8 cellular contexts compared by ENCODE assay signal in genomic region chr12:100573168-100573498, GRCh38. TPM values are rescaled to one million over a fixed set of nuclear protein-coding genes. Genes with fewer than 3 reads are reported as not detected.
DNase-seq lines count a peak whose midpoint lies in the region; ATAC-seq and TF ChIP-seq lines count a peak whose summit lies in the region.

No MANE protein-coding gene starts in this region.

- no peak overlapping the region for H3K27ac ChIP-seq in DOHH2 (ENCODE audit: low read depth, low read length)

- H3K4me2 ChIP-seq in DOHH2 (ENCODE audit: low read length) = peak overlapping the region; percentile 70

- peaks cover 35% of the 10 kb centered on the region for H3K27me3 Mint-ChIP-seq in T-helper 17 cell
- H3K27me3 Mint-ChIP-seq in progenitor cell of endocrine pancreas = peaks cover 16% of the 10 kb centered on the region

- H3K27ac Mint-ChIP-seq in T-helper 17 cell = no peak overlapping the region
- H3K27ac Mint-ChIP-seq in progenitor cell of endocrine pancreas = no peak overlapping the region

- no peaks in the 10 kb centered on the region for H3K9me2 ChIP-seq in DOHH2 (replicated peaks; ENCODE audit: control insufficient read depth, low read length)

- TF ChIP-seq CTCF in DOHH2 (IDR thresholded peaks at IDR 0.05; ENCODE audit: low read depth, low read length, poor library complexity, severe bottlenecking) (no peak), fibroblast of villous mesenchyme (IDR thresholded peaks at IDR 0.05; ENCODE audit: insufficient read depth, low read depth, low read length) (no peak), progenitor cell of endocrine pancreas (IDR thresholded peaks at IDR 0.05; ENCODE audit: unreplicated experiment) (no peak)

- H4K20me1 ChIP-seq in DOHH2 (ENCODE audit: control insufficient read depth, insufficient read depth, low read depth, low read length) = no peaks in the 10 kb centered on the region

- H3K36me3 ChIP-seq in DOHH2 (ENCODE audit: control insufficient read depth, low read length) = no peaks in the 10 kb centered on the region

- no peaks in the 10 kb centered on the region for H3K79me2 ChIP-seq in DOHH2 (ENCODE audit: control insufficient read depth, low read length)

- peak overlapping the region; percentile 95 for H3K4me3 Mint-ChIP-seq in T-helper 17 cell
- H3K4me3 Mint-ChIP-seq in progenitor cell of endocrine pancreas (ENCODE audit: low read depth) = peak overlapping the region; percentile 98

- peaks cover 16% of the 10 kb centered on the region for H3K4me1 ChIP-seq in DOHH2 (ENCODE audit: control insufficient read depth, low read length)

- H3K4me1 Mint-ChIP-seq in T-helper 17 cell (peaks cover 11% of the 10 kb centered on the region), progenitor cell of endocrine pancreas (ENCODE audit: low read depth) (peaks cover 17% of the 10 kb centered on the region)

- no peaks in the 10 kb centered on the region for H3F3A ChIP-seq in DOHH2 (ENCODE audit: control insufficient read depth, insufficient read depth)

- no peaks in the 10 kb centered on the region for H3K9me3 ChIP-seq in DOHH2 (ENCODE audit: control insufficient read depth, insufficient read depth, low read length)
- no peaks in the 10 kb centered on the region for H3K9me3 ChIP-seq in T-helper 17 cell (ENCODE audit: control insufficient read depth, low read length, poor library complexity, severe bottlenecking)

- no peaks in the 10 kb centered on the region for H3K27me3 ChIP-seq in DOHH2 (ENCODE audit: control insufficient read depth, low read length)

- peak overlapping the region; percentile 81 for H3K4me3 ChIP-seq in DOHH2 (ENCODE audit: low read length)
- peak overlapping the region; percentile 87 for H3K4me3 ChIP-seq in fibroblast of villous mesenchyme (ENCODE audit: low read depth, low read length)

- ATAC-seq in T-helper 17 cell = no peak
- no peak for ATAC-seq in GM19328 (IDR thresholded peaks at IDR 0.05; ENCODE audit: unreplicated experiment)
- ATAC-seq in HG03439 (IDR thresholded peaks at IDR 0.05; ENCODE audit: unreplicated experiment) = no peak

- H3K36me3 Mint-ChIP-seq in T-helper 17 cell (ENCODE audit: low read depth) (peaks cover 2% of the 10 kb centered on the region), progenitor cell of endocrine pancreas (ENCODE audit: insufficient read depth) (peaks cover 2% of the 10 kb centered on the region)

- DNase-seq in T-helper 17 cell (no peak), fibroblast of villous mesenchyme (ENCODE audit: low read depth) (no peak), progenitor cell of endocrine pancreas (ENCODE audit: low spot score, unreplicated experiment) (no peak), NCI-H2029 treated with DMSO at 0.1 percent for 48 hours (lab: John Stamatoyannopoulos, UW) (no peak), NCI-H1092 treated with DMSO at 0.1 percent for 48 hours (lab: John Stamatoyannopoulos, UW) (no peak)

- H3K9me3 Mint-ChIP-seq in progenitor cell of endocrine pancreas (ENCODE audit: low read depth) = no peaks in the 10 kb centered on the region

RNA-seq across cellular contexts. Expression of gene GAS2L3, which starts 0.4 kb away (rescaled TPM):
- total RNA-seq in T-helper 17 cell (under 1 TPM; 0.44 to 0.47 TPM), fibroblast of villous mesenchyme (24.5 and 38.0 TPM in 2 replicates), progenitor cell of endocrine pancreas (55.1 and 56.8 TPM in 2 replicates)

Comparison
In these comparisons a context has a peak if more than half of its experiments do, and no peak if none do; other contexts are left out.
1. RNA of gene GAS2L3, which starts 0.4 kb away (total RNA-seq): 55.1 to 56.8 TPM in progenitor cell of endocrine pancreas and 24.5 to 38.0 TPM in fibroblast of villous mesenchyme; 0.44 to 0.47 TPM in T-helper 17 cell; every median in the first group is over 10 times any median in the second.